9 cellular contexts compared by ENCODE assay signal in the genomic region with DNA sequence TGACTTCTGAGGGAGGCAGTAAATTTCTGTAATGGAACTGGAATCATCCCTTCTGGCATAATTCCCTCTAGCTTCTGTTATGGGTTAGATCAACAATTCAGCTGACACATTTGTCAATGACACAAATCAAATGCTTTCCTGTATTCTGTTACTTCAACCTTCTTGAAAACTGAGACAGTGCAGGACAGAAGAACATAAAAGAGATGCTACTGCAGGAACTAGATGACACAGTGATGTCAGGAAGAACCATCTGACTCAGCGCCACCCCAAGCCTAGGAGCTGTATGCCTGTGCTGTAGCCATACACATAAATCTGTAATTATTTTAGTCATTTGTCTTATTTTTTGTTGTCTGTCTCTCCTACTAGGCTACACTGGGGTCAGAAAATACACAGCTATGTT. TPM values are rescaled to one million over a fixed set of nuclear protein-coding genes. Genes with fewer than 3 reads are reported as not detected.
DNase-seq lines count a peak whose midpoint lies in the region; ATAC-seq and TF ChIP-seq lines count a peak whose summit lies in the region.
"Had no signal": no experiment of that assay in that cellular context is flagged by ENCODE, and none has a peak within 500 bp of the region (broad histone marks: within the 10 kb centered on the region; RNA-seq: fewer than 3 reads in every experiment).

No MANE protein-coding gene starts in this region.

- DNase-seq in stimulated activated naive CD4-positive, alpha-beta T cell treated with Interleukin-2 at 50 U/mL for 16 hours (lab: John Stamatoyannopoulos, UW) = peak; percentile 27
- no peak for DNase-seq in stimulated activated naive CD4-positive, alpha-beta T cell (lab: John Stamatoyannopoulos, UW)
- peak; percentile 37 for DNase-seq in activated CD4-positive, CD25-positive, alpha-beta regulatory T cell treated with anti-CD3 and anti-CD28 coated beads, Interleukin-2, amount 50 U/mL, for 72 hours
- DNase-seq in SKM-1 treated with dmso at 0.1 percent for 144 hours (lab: John Stamatoyannopoulos, UW; ENCODE audit: unreplicated experiment) = no peak
- DNase-seq in GDM1 (lab: John Stamatoyannopoulos, UW) = no peak
- DNase-seq in CD14-positive monocyte (ENCODE audit: low spot score) = no peak
- DNase-seq in NCI-H446 (lab: John Stamatoyannopoulos, UW) = no peak
- DNase-seq: NCI-H510A had no signal

- intact Hi-C loops in CD14-positive monocyte (cut with micrococcal nuclease) = no loop called here

- H3K27ac Mint-ChIP-seq in CD14-positive monocyte = no peak overlapping the region

- H3K4me1 Mint-ChIP-seq in CD14-positive monocyte = peaks cover 9% of the 10 kb centered on the region

- H3K4me3 Mint-ChIP-seq in CD14-positive monocyte = no peak overlapping the region

- H3K9me3 Mint-ChIP-seq in CD14-positive monocyte = peaks cover 0 to 3% (median 2%) of the 10 kb centered on the region in 7 donors

- no peaks in the 10 kb centered on the region for H3K36me3 Mint-ChIP-seq in CD14-positive monocyte

- ATAC-seq in HG02885 (IDR thresholded peaks at IDR 0.05; ENCODE audit: poor library complexity, unreplicated experiment) = peak; percentile 76

- peaks cover 0 to 2% (median 0%) of the 10 kb centered on the region in 3 donors for H3K27me3 Mint-ChIP-seq in CD14-positive monocyte (ENCODE audit: low read depth in 3 of 3)

- no peak for TF ChIP-seq CTCF in CD14-positive monocyte (IDR thresholded peaks at IDR 0.05)

RNA-seq across cellular contexts. Expression of a gene that starts 18.2 kb away (rescaled TPM):
- 1 to 10 TPM; 6.6 to 7.2 TPM for polyA plus RNA-seq in CD14-positive monocyte

Comparison
In these comparisons a context has a peak if more than half of its experiments do, and no peak if none do; other contexts are left out.
1. DNase-seq: peak in stimulated activated naive CD4-positive, alpha-beta T cell treated with Interleukin-2 at 50 U/mL for 16 hours (single experiment) and activated CD4-positive, CD25-positive, alpha-beta regulatory T cell treated with anti-CD3 and anti-CD28 coated beads, Interleukin-2, amount 50 U/mL, for 72 hours (single experiment); none in stimulated activated naive CD4-positive, alpha-beta T cell (0 of 6), SKM-1 treated with dmso at 0.1 percent for 144 hours (single experiment), GDM1 (single experiment), CD14-positive monocyte (single experiment) and NCI-H446 (0 of 2).